In the genomic region with DNA sequence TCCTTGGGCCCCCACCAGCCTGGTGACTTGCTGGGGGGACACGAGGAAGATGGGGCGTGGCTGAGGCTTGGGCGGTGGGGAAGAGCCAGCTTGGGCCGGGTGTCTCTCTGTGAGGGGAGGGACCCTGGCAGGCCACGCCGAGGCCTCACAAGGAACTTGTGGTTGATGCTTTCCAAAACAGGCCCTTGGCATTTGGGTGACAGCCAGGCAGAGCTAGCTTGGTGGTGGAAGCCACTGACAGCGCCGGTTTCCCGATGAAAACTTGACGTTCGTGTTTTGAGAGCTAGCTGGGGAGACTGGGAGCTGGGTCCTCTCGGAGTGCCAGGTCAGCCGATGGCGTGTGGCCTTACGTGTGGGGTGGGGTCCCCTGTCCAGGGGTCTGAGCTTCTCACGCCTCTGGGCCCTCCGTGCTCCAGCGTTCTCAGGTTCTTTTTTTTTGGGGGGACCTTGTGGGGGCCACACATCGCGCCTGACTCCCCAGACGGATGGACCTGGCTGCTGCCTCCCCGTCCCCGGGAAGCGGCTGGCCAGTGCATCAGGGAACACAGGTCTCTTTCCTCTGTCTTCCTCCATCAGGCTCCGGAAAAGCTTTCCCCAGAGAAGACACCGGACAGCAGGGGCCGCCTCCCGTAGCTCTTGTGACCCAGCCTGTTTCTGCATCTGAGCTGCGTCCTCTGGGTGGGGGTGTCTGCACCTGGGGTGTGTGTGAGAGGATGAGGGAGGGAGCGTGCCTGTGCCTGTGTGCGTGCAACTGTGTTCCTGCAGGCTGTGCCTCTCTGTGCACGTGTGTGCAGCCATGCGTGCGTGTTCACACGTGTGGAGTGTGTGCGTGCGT, we compare ENCODE assay signal across 9 cellular contexts.
DNase-seq lines count a peak whose midpoint lies in the region; FAIRE-seq and TF ChIP-seq lines count a peak whose summit lies in the region.
"Had no signal": no experiment of that assay in that cellular context is flagged by ENCODE, and none has a peak within 500 bp of the region (broad histone marks: within the 10 kb centered on the region; RNA-seq: fewer than 3 reads in every experiment).

No MANE protein-coding gene starts in this region.

- no peak overlapping the region for H2AK5ac ChIP-seq in H9 (ENCODE audit: insufficient read length, low read length)

- no peak overlapping the region for H2BK120ac ChIP-seq in H9 (ENCODE audit: low read depth, low read length, poor library complexity, severe bottlenecking)

- intact Hi-C loops in testis (cut with DNase I; ENCODE audit: low total_unique reads) = loop anchor here (10.0 kb wide), 1 partner anchor 488 kb away; no protein-coding TSS in a partner anchor

- no peaks in the 10 kb centered on the region for H3K4me1 ChIP-seq in H9 (ENCODE audit: insufficient read depth, low read length)
- no peaks in the 10 kb centered on the region for H3K4me1 ChIP-seq in fibroblast of lung (ENCODE audit: control insufficient read depth, extremely low read depth, insufficient read depth, low read length)
- no peaks in the 10 kb centered on the region for H3K4me1 ChIP-seq in testis

- H3K27ac ChIP-seq in H9 (ENCODE audit: insufficient read length, low read depth, low read length) (no peak overlapping the region), fibroblast of lung (ENCODE audit: insufficient read depth, low read length) (no peak overlapping the region), testis (no peak overlapping the region)

- no peak overlapping the region for H3T11ph ChIP-seq in H9 (ENCODE audit: low read length)

- no peak overlapping the region for H3K18ac ChIP-seq in H9 (ENCODE audit: insufficient read length, low read depth, low read length)

- no peak overlapping the region for H2BK20ac ChIP-seq in H9 (ENCODE audit: low read depth, low read length, poor library complexity, severe bottlenecking)

- no peak overlapping the region for H2BK5ac ChIP-seq in H9 (ENCODE audit: insufficient read length, low read length)

- H4K91ac ChIP-seq in H9 (ENCODE audit: insufficient read length, low read depth, low read length) = no peak overlapping the region

- H3K27me3 ChIP-seq in H9 (ENCODE audit: insufficient read depth, low read length) (no peaks in the 10 kb centered on the region; the same call in 1 of the 2 replicates), fibroblast of lung (ENCODE audit: control insufficient read depth, insufficient read depth, low read length) (peaks cover 18% of the 10 kb centered on the region), testis (no peaks in the 10 kb centered on the region)

- H4K20me1 ChIP-seq in H9 (ENCODE audit: control insufficient read depth, insufficient read depth, insufficient read length) = no peaks in the 10 kb centered on the region
- H4K20me1 ChIP-seq in fibroblast of lung (ENCODE audit: control insufficient read depth, extremely low read depth, insufficient read depth, low read length) = no peaks in the 10 kb centered on the region

- H3K23ac ChIP-seq in H9 (ENCODE audit: insufficient read length, low read depth, low read length) = no peak overlapping the region

- no peak overlapping the region for H2BK15ac ChIP-seq in H9 (ENCODE audit: low read depth, low read length)

- H2AFZ ChIP-seq in H9 (ENCODE audit: low read length) = no peak overlapping the region
- no peak overlapping the region for H2AFZ ChIP-seq in fibroblast of lung (ENCODE audit: low read length)

- H3K23me2 ChIP-seq in H9 (ENCODE audit: insufficient read length, low read depth, low read length, poor library complexity, severe bottlenecking) = no peaks in the 10 kb centered on the region

- H3K4me2 ChIP-seq in H9 (ENCODE audit: insufficient read depth, insufficient read length, low read length) = peak overlapping the region; percentile 57
- H3K4me2 ChIP-seq in fibroblast of lung (ENCODE audit: extremely low read depth, insufficient read depth, low read length) = peak overlapping the region; percentile 44

- H3K79me1 ChIP-seq in H9 (ENCODE audit: insufficient read depth, low read depth, low read length, poor library complexity, severe bottlenecking) = no peaks in the 10 kb centered on the region

- H2BK12ac ChIP-seq in H9 (ENCODE audit: insufficient read length, low read depth, low read length) = no peak overlapping the region

- peaks cover 8 to 13% of the 10 kb centered on the region in 2 experiments for H3K4me1 Mint-ChIP-seq in H9

- DNase-seq in NCI-H1694 treated with DMSO at 0.1 percent for 48 hours (lab: John Stamatoyannopoulos, UW) (peak; percentile 20), NCI-H1694 (lab: John Stamatoyannopoulos, UW) (no peak), H9 (peak; percentile 33), NAMALWA (ENCODE audit: low spot score) (peak; percentile 97), fibroblast of lung (ENCODE audit: low read depth in 2 of 2) (no peak), occipital lobe (lab: John Stamatoyannopoulos, UW) (no peak), GM12892 (ENCODE audit: insufficient read length) (no peak), testis (no peak)

- H3K79me2 ChIP-seq in H9 (ENCODE audit: insufficient read depth, low read length) (no peaks in the 10 kb centered on the region), fibroblast of lung (ENCODE audit: control insufficient read depth, insufficient read depth, low read length) (no peaks in the 10 kb centered on the region)

- no peak overlapping the region for H3K9ac ChIP-seq in H9 (ENCODE audit: extremely low read depth, insufficient read length, low read length)
- H3K9ac ChIP-seq in fibroblast of lung (ENCODE audit: insufficient read depth, low read length) = no peak overlapping the region

- FAIRE-seq in GM12892 (lab: Jason Lieb, UNC) = no peak
- FAIRE-seq: frontal cortex had no signal

- H3K4me3 ChIP-seq in fibroblast of lung (replicated peaks in 1 of 4; ENCODE audit: control extremely low read depth in 1 of 4, insufficient read depth in 1 of 4, low read depth in 3 of 4, low read length in 4 of 4) (no peak overlapping the region), testis (no peak overlapping the region)

- H3K56ac ChIP-seq in H9 (ENCODE audit: insufficient read length, low read depth, low read length) = no peak overlapping the region

- no CpG with 5 or more reads among the region's 37 CpGs for WGBS in H9 (ENCODE audit: extremely low coverage, insufficient read length, low lambda C conversion rate)
- 0 to 23% methylated on average over 2 to 29 of the region's 37 CpGs for WGBS in testis, 2 donors

- TF ChIP-seq CTCF in H9 (conservative IDR thresholded peaks at IDR 0.05) (no peak), fibroblast of lung (conservative IDR thresholded peaks at IDR 0.05 in 1 of 2, IDR thresholded peaks at IDR 0.05 in 1 of 2; ENCODE audit: low read depth in 1 of 2, low read length in 2 of 2) (no peak), testis (IDR thresholded peaks at IDR 0.05) (no peak)

- H3K9me3 ChIP-seq in H9 (ENCODE audit: control insufficient read depth, low read depth, low read length) = no peaks in the 10 kb centered on the region
- no peaks in the 10 kb centered on the region for H3K9me3 ChIP-seq in fibroblast of lung (ENCODE audit: control insufficient read depth, insufficient read depth, low read depth, low read length)
- H3K9me3 ChIP-seq in testis = no peaks in the 10 kb centered on the region

- no peak overlapping the region; the same call in 1 of the 2 replicates for H3K14ac ChIP-seq in H9 (ENCODE audit: insufficient read depth, low read length)

- no peak overlapping the region for H4K8ac ChIP-seq in H9 (replicated peaks; ENCODE audit: insufficient read length, low read depth, low read length)

- H3K36me3 Mint-ChIP-seq in H9 (ENCODE audit: insufficient read depth in 1 of 3, low read depth in 3 of 3) = no peaks in the 10 kb centered on the region

- H3K9me3 Mint-ChIP-seq in H9 = peaks cover 0 to 2% of the 10 kb centered on the region in 2 experiments; a peak in 1 of 5 replicates

- no peak overlapping the region for H3K4ac ChIP-seq in H9 (ENCODE audit: low read depth, low read length)

- peaks cover 75% of the 10 kb centered on the region for H3K27me3 Mint-ChIP-seq in H9 (ENCODE audit: low read depth)

- H3K27ac Mint-ChIP-seq in H9 = no peak overlapping the region

- H4K5ac ChIP-seq in H9 (ENCODE audit: insufficient read length, low read depth, low read length) = no peak overlapping the region

- no peak for TF ChIP-seq POLR2A in GM12892 (IDR thresholded peaks at IDR 0.05; ENCODE audit: low read depth, low read length)
- no peak for TF ChIP-seq POLR2A in testis (IDR thresholded peaks at IDR 0.05)

- H3K36me3 ChIP-seq in fibroblast of lung (ENCODE audit: control insufficient read depth, insufficient read depth, low read length) (no peaks in the 10 kb centered on the region), testis (ENCODE audit: low read depth, missing control alignments) (no peaks in the 10 kb centered on the region)

- peak overlapping the region; percentile 32 to 67; a peak in 3 of 5 replicates for H3K4me3 Mint-ChIP-seq in H9

Comparison
In these comparisons a context has a peak if more than half of its experiments do, and no peak if none do; other contexts are left out.
1. DNase-seq: peak in NCI-H1694 treated with DMSO at 0.1 percent for 48 hours (single experiment), H9 (single experiment) and NAMALWA (single experiment); none in NCI-H1694 (single experiment), fibroblast of lung (0 of 2), occipital lobe (single experiment), GM12892 (single experiment) and testis (single experiment).